Comparison of ENCODE assay signal across 26 cellular contexts in genomic region chr21:45499970-45500575, GRCh38. TPM values are rescaled to one million over a fixed set of nuclear protein-coding genes. Genes with fewer than 3 reads are reported as not detected.
DNase-seq lines count a peak whose midpoint lies in the region; ATAC-seq and TF ChIP-seq lines count a peak whose summit lies in the region.
"Had no signal": no experiment of that assay in that cellular context is flagged by ENCODE, and none has a peak within 500 bp of the region (broad histone marks: within the 10 kb centered on the region; RNA-seq: fewer than 3 reads in every experiment).

No MANE protein-coding gene starts in this region.

- no peaks in the 10 kb centered on the region for H3K9me3 ChIP-seq in right cardiac atrium (ENCODE audit: control insufficient read depth, low read length)
- no peaks in the 10 kb centered on the region for H3K9me3 ChIP-seq in osteoblast (ENCODE audit: low read depth, low read length)
- H3K9me3 ChIP-seq: adrenal gland, gastrocnemius medialis, SK-N-SH had no signal

- H3K4me1 Mint-ChIP-seq in activated CD4-positive, alpha-beta T cell treated with anti-CD3 and anti-CD28 coated beads, Interleukin-2, amount 10 ng/mL, durations not matched to agents 7 days and 5 days, result no peaks in the 10 kb centered on the region
- H3K4me1 Mint-ChIP-seq in activated CD8-positive, alpha-beta T cell treated with anti-CD3 and anti-CD28 coated beads, Interleukin-2, amount 10 ng/mL, durations not matched to agents 7 days and 5 days (ENCODE audit: low read depth), result no peaks in the 10 kb centered on the region
- H3K4me1 Mint-ChIP-seq: neural progenitor cell had no signal

- 91% methylated on average over 6 of the region's 6 CpGs for WGBS in right cardiac atrium

- H3K36me3 ChIP-seq in osteoblast (ENCODE audit: insufficient read depth, low read length), result no peaks in the 10 kb centered on the region
- H3K36me3 ChIP-seq: gastrocnemius medialis, neural progenitor cell had no signal

- no peak overlapping the region for H3K4me3 Mint-ChIP-seq in activated CD4-positive, alpha-beta T cell treated with anti-CD3 and anti-CD28 coated beads, Interleukin-2, amount 10 ng/mL, durations not matched to agents 7 days and 5 days
- no peak overlapping the region for H3K4me3 Mint-ChIP-seq in activated CD8-positive, alpha-beta T cell treated with anti-CD3 and anti-CD28 coated beads, Interleukin-2, amount 10 ng/mL, durations not matched to agents 7 days and 5 days
- H3K4me3 Mint-ChIP-seq: stimulated activated effector memory CD8-positive, alpha-beta T cell treated with anti-CD3 and anti-CD28 coated beads, Interleukin-12 subunit alpha, Interleukin-12 subunit beta, amount 100 ng/mL, for 72 hours had no signal

- no peak for ATAC-seq in activated CD8-positive, alpha-beta T cell treated with anti-CD3 and anti-CD28 coated beads, Interleukin-2, amount 10 ng/mL, durations not matched to agents 7 days and 5 days
- ATAC-seq in right cardiac atrium (peak in 1 of 2 donors; percentile 8), sciatic nerve (no peak), GM19463 (IDR thresholded peaks at IDR 0.05; ENCODE audit: unreplicated experiment) (no peak)
- ATAC-seq: gastrocnemius medialis; stimulated activated effector memory CD8-positive, alpha-beta T cell treated with anti-CD3 and anti-CD28 coated beads, Interleukin-12 subunit alpha, Interleukin-12 subunit beta, amount 100 ng/mL, for 72 hours had no signal

- no peaks in the 10 kb centered on the region for H3K79me2 ChIP-seq in osteoblast (ENCODE audit: insufficient read depth, low read length)

- DNase-seq in activated CD4-positive, alpha-beta T cell treated with anti-CD3 and anti-CD28 coated beads, Interleukin-2, amount 10 ng/mL, durations not matched to agents 7 days and 5 days, result no peak
- DNase-seq in activated CD4-positive, alpha-beta T cell treated with anti-CD3 and anti-CD28 coated beads for 48 hours, result no peak
- DNase-seq in activated CD8-positive, alpha-beta T cell treated with anti-CD3 and anti-CD28 coated beads, Interleukin-2, amount 10 ng/mL, durations not matched to agents 7 days and 5 days, result no peak
- peak; percentile 7 to 20 (median 19) for DNase-seq in right cardiac atrium
- DNase-seq in sciatic nerve (ENCODE audit: low spot score), result peak; percentile 33
- no peak for DNase-seq in caudate nucleus (lab: John Stamatoyannopoulos, UW)
- no peak for DNase-seq in osteoblast (ENCODE audit: insufficient read length, low spot score, missing footprints)
- DNase-seq: AML-193; cortex of kidney; DMS53; gastrocnemius medialis; GF-D8; HCEC 1CT; hippocampal formation; NCI-H1048; NCI-H2029; NCI-H2227 treated with DMSO at 0.1 percent for 48 hours; NCI-H69; SK-N-SH; stimulated activated CD4-positive, alpha-beta T cell treated with anti-CD3 and anti-CD28 coated beads, Interleukin-2, amount 100 ng/mL, for 48 hours had no signal

- H3K4me1 ChIP-seq in right cardiac atrium (ENCODE audit: control insufficient read depth, insufficient read depth, low read length) (no peaks in the 10 kb centered on the region), osteoblast (ENCODE audit: insufficient read depth, low read length) (no peaks in the 10 kb centered on the region)
- H3K4me1 ChIP-seq: adrenal gland, gastrocnemius medialis, neural progenitor cell had no signal

- intact Hi-C loops in right cardiac atrium (cut with DNase I) (no loop called here), sciatic nerve (cut with DNase I) (no loop called here)

- H3K4me3 ChIP-seq in right cardiac atrium (ENCODE audit: low read length) (no peak overlapping the region), osteoblast (ENCODE audit: insufficient read depth, low read length) (no peak overlapping the region)
- H3K4me3 ChIP-seq: adrenal gland, gastrocnemius medialis, lung, neural progenitor cell had no signal

- no peak for TF ChIP-seq CTCF in osteoblast (IDR thresholded peaks at IDR 0.05; ENCODE audit: extremely low read depth, low read depth, low read length)

- H3K9me3 Mint-ChIP-seq in activated CD4-positive, alpha-beta T cell treated with anti-CD3 and anti-CD28 coated beads, Interleukin-2, amount 10 ng/mL, durations not matched to agents 7 days and 5 days, result peaks cover 10% of the 10 kb centered on the region
- H3K9me3 Mint-ChIP-seq in activated CD8-positive, alpha-beta T cell treated with anti-CD3 and anti-CD28 coated beads, Interleukin-2, amount 10 ng/mL, durations not matched to agents 7 days and 5 days (ENCODE audit: insufficient read depth), result no peaks in the 10 kb centered on the region
- H3K9me3 Mint-ChIP-seq: neural progenitor cell; stimulated activated effector memory CD8-positive, alpha-beta T cell treated with anti-CD3 and anti-CD28 coated beads, Interleukin-12 subunit alpha, Interleukin-12 subunit beta, amount 100 ng/mL, for 72 hours had no signal

- no peaks in the 10 kb centered on the region for H4K20me1 ChIP-seq in osteoblast (ENCODE audit: insufficient read depth, low read length)

- POLR2A ChIA-PET in activated CD4-positive, alpha-beta T cell treated with anti-CD3 and anti-CD28 coated beads, Interleukin-2, amount 10 ng/mL, durations not matched to agents 7 days and 5 days (lab: Charles Lee), result no interaction called here
- POLR2A ChIA-PET in activated CD8-positive, alpha-beta T cell treated with anti-CD3 and anti-CD28 coated beads, Interleukin-2, amount 10 ng/mL, durations not matched to agents 7 days and 5 days (lab: Charles Lee), result no interaction called here

- H3K27me3 ChIP-seq in right cardiac atrium (ENCODE audit: control insufficient read depth, insufficient read depth) (no peaks in the 10 kb centered on the region), osteoblast (ENCODE audit: insufficient read depth, low read length) (no peaks in the 10 kb centered on the region)
- H3K27me3 ChIP-seq: adrenal gland, gastrocnemius medialis, neural progenitor cell had no signal

- H3K36me3 Mint-ChIP-seq in activated CD4-positive, alpha-beta T cell treated with anti-CD3 and anti-CD28 coated beads, Interleukin-2, amount 10 ng/mL, durations not matched to agents 7 days and 5 days (ENCODE audit: low read depth), result peaks cover 2% of the 10 kb centered on the region
- peaks cover 14% of the 10 kb centered on the region for H3K36me3 Mint-ChIP-seq in activated CD8-positive, alpha-beta T cell treated with anti-CD3 and anti-CD28 coated beads, Interleukin-2, amount 10 ng/mL, durations not matched to agents 7 days and 5 days (ENCODE audit: low read depth)
- H3K36me3 Mint-ChIP-seq: stimulated activated effector memory CD8-positive, alpha-beta T cell treated with anti-CD3 and anti-CD28 coated beads, Interleukin-12 subunit alpha, Interleukin-12 subunit beta, amount 100 ng/mL, for 72 hours had no signal

- H3K27me3 Mint-ChIP-seq in activated CD4-positive, alpha-beta T cell treated with anti-CD3 and anti-CD28 coated beads, Interleukin-2, amount 10 ng/mL, durations not matched to agents 7 days and 5 days, result no peaks in the 10 kb centered on the region
- no peaks in the 10 kb centered on the region for H3K27me3 Mint-ChIP-seq in activated CD8-positive, alpha-beta T cell treated with anti-CD3 and anti-CD28 coated beads, Interleukin-2, amount 10 ng/mL, durations not matched to agents 7 days and 5 days (ENCODE audit: low read depth)

- no peak overlapping the region for H2AFZ ChIP-seq in osteoblast (ENCODE audit: low read length)
- H2AFZ ChIP-seq: neural progenitor cell had no signal

- CTCF ChIA-PET in activated CD4-positive, alpha-beta T cell treated with anti-CD3 and anti-CD28 coated beads, Interleukin-2, amount 10 ng/mL, durations not matched to agents 7 days and 5 days (lab: Charles Lee), result no interaction called here
- CTCF ChIA-PET in activated CD8-positive, alpha-beta T cell treated with anti-CD3 and anti-CD28 coated beads, Interleukin-2, amount 10 ng/mL, durations not matched to agents 7 days and 5 days (lab: Charles Lee), result no interaction called here

- no peak overlapping the region for H3K4me2 ChIP-seq in osteoblast (ENCODE audit: insufficient read depth, low read length)
- H3K4me2 ChIP-seq: neural progenitor cell, SK-N-SH had no signal

- H3K27ac Mint-ChIP-seq in activated CD4-positive, alpha-beta T cell treated with anti-CD3 and anti-CD28 coated beads, Interleukin-2, amount 10 ng/mL, durations not matched to agents 7 days and 5 days, result peak overlapping the region; percentile 38
- peak overlapping the region; percentile 51 for H3K27ac Mint-ChIP-seq in activated CD8-positive, alpha-beta T cell treated with anti-CD3 and anti-CD28 coated beads, Interleukin-2, amount 10 ng/mL, durations not matched to agents 7 days and 5 days
- H3K27ac Mint-ChIP-seq: neural progenitor cell; stimulated activated effector memory CD8-positive, alpha-beta T cell treated with anti-CD3 and anti-CD28 coated beads, Interleukin-12 subunit alpha, Interleukin-12 subunit beta, amount 100 ng/mL, for 72 hours had no signal

- H3K27ac ChIP-seq in right cardiac atrium (ENCODE audit: low read length) (no peak overlapping the region), caudate nucleus (ENCODE audit: low read depth, low read length) (no peak overlapping the region), osteoblast (ENCODE audit: low read depth, low read length) (no peak overlapping the region)
- H3K27ac ChIP-seq: adrenal gland, gastrocnemius medialis, neural progenitor cell, VCaP had no signal

RNA-seq across cellular contexts. Expression of gene SLC19A1, which starts 42.2 kb away (rescaled TPM):
- total RNA-seq in activated CD4-positive, alpha-beta T cell treated with anti-CD3 and anti-CD28 coated beads, Interleukin-2, amount 10 ng/mL, durations not matched to agents 7 days and 5 days, result 10 to 100 TPM; 43.8 to 46.8 TPM
- total RNA-seq in activated CD8-positive, alpha-beta T cell treated with anti-CD3 and anti-CD28 coated beads, Interleukin-2, amount 10 ng/mL, durations not matched to agents 7 days and 5 days, result 10 to 100 TPM; 44.4 to 51.6 TPM
- 1 to 10 TPM; 2.3 to 5.0 (median 3.8) TPM for total RNA-seq in right cardiac atrium
- polyA plus RNA-seq in right cardiac atrium, result 3.9 TPM
- 10.2 TPM for total RNA-seq in sciatic nerve
- 2.9 and 3.2 TPM in 2 replicates for total RNA-seq in osteoblast

Comparison
In these comparisons a context has a peak if more than half of its experiments do, and no peak if none do; other contexts are left out.
1. DNase-seq: peak in right cardiac atrium (3 of 3) and sciatic nerve (single experiment); none in activated CD4-positive, alpha-beta T cell treated with anti-CD3 and anti-CD28 coated beads, Interleukin-2, amount 10 ng/mL, durations not matched to agents 7 days and 5 days (single experiment), activated CD4-positive, alpha-beta T cell treated with anti-CD3 and anti-CD28 coated beads for 48 hours (single experiment), activated CD8-positive, alpha-beta T cell treated with anti-CD3 and anti-CD28 coated beads, Interleukin-2, amount 10 ng/mL, durations not matched to agents 7 days and 5 days (single experiment), caudate nucleus (0 of 61) and osteoblast (single experiment).